In genomic region chr13:58340895-58341294, GRCh38 we compare ENCODE assay signal across 1 cellular context.
TF ChIP-seq lines count a peak whose summit lies in the region.

No MANE protein-coding gene starts in this region.

TF ChIP-seq in HepG2, 621 proteins besides CTCF, POLR2A, EP300 and RAD21 (continued from another document and continues in another):
- no peak for TF ChIP-seq E2F5 (CRISPR knock-in tag; conservative IDR thresholded peaks at IDR 0.05)
- no peak for TF ChIP-seq ARNT2 (CRISPR knock-in tag; IDR thresholded peaks at IDR 0.05; ENCODE audit: low read depth)
- TF ChIP-seq ATAD3A (CRISPR knock-in tag; IDR thresholded peaks at IDR 0.05) = no peak
- no peak for TF ChIP-seq ATF4 (CRISPR knock-in tag; IDR thresholded peaks at IDR 0.05)
- TF ChIP-seq TP53 (CRISPR knock-in tag; conservative IDR thresholded peaks at IDR 0.05) = no peak
- no peak for TF ChIP-seq ZNF883 (CRISPR knock-in tag; IDR thresholded peaks at IDR 0.05; ENCODE audit: not compliant biosample characterization)
- no peak for TF ChIP-seq ZNF234 (CRISPR knock-in tag; conservative IDR thresholded peaks at IDR 0.05)
- no peak for TF ChIP-seq ZNF770 (CRISPR knock-in tag; IDR thresholded peaks at IDR 0.05)
- TF ChIP-seq ELF4 (CRISPR knock-in tag; IDR thresholded peaks at IDR 0.05; ENCODE audit: borderline replicate concordance) = no peak
- TF ChIP-seq FOXP1 (IDR thresholded peaks at IDR 0.05) = no peak
- peak; percentile 53; the same call in 1 of the 2 replicates for TF ChIP-seq FOXP1 (CRISPR knock-in tag; IDR thresholded peaks at IDR 0.05)
- no peak for TF ChIP-seq LBX2 (CRISPR knock-in tag; IDR thresholded peaks at IDR 0.05; ENCODE audit: borderline replicate concordance)
- TF ChIP-seq JUND (CRISPR knock-in tag; IDR thresholded peaks at IDR 0.05) = no peak
- no peak for TF ChIP-seq ZNF12 (CRISPR knock-in tag; IDR thresholded peaks at IDR 0.05)
- TF ChIP-seq ZNF646 (CRISPR knock-in tag; IDR thresholded peaks at IDR 0.05) = no peak
- peak; percentile 41; the same call in 1 of the 2 replicates for TF ChIP-seq PAXIP1 (CRISPR knock-in tag; conservative IDR thresholded peaks at IDR 0.05)
- TF ChIP-seq RCOR2 (CRISPR knock-in tag; IDR thresholded peaks at IDR 0.05) = no peak
- peak; percentile 3; the same call in 1 of the 2 replicates for TF ChIP-seq ISL2 (CRISPR knock-in tag; IDR thresholded peaks at IDR 0.05)
- peak; percentile 45; the same call in 1 of the 2 replicates for TF ChIP-seq CEBPB (IDR thresholded peaks at IDR 0.05; ENCODE audit: borderline replicate concordance, low read depth, low read length)
- no peak for TF ChIP-seq ZNF7 (CRISPR knock-in tag; IDR thresholded peaks at IDR 0.05)
- TF ChIP-seq NFE2 (CRISPR knock-in tag; IDR thresholded peaks at IDR 0.05) = no peak
- TF ChIP-seq CHD2 (IDR thresholded peaks at IDR 0.05; ENCODE audit: low read depth, low read length) = no peak
- peak; percentile 74; the same call in 1 of the 2 replicates for TF ChIP-seq FOXA3 (CRISPR knock-in tag; IDR thresholded peaks at IDR 0.05)
- TF ChIP-seq SOX13 (IDR thresholded peaks at IDR 0.05) = no peak
- TF ChIP-seq SOX13 (CRISPR knock-in tag; conservative IDR thresholded peaks at IDR 0.05 in 1 of 2, IDR thresholded peaks at IDR 0.05 in 1 of 2) = peak in 1 of 2 experiments; percentile 17; a peak in 1 of 4 replicates
- TF ChIP-seq TBX2 (CRISPR knock-in tag; IDR thresholded peaks at IDR 0.05; ENCODE audit: borderline replicate concordance) = no peak
- TF ChIP-seq ARID3A (IDR thresholded peaks at IDR 0.05; ENCODE audit: low read depth, low read length) = 0 out of 2 replicates have a peak, but pooled peaks have one; percentile 23
- no peak for TF ChIP-seq ZNF724P (CRISPR knock-in tag; IDR thresholded peaks at IDR 0.05; ENCODE audit: borderline replicate concordance)
- TF ChIP-seq ATF5 (CRISPR knock-in tag; IDR thresholded peaks at IDR 0.05; ENCODE audit: low read depth) = no peak
- TF ChIP-seq JARID2 (CRISPR knock-in tag; IDR thresholded peaks at IDR 0.05; ENCODE audit: insufficient replicate concordance) = no peak
- TF ChIP-seq ZNF556 (CRISPR knock-in tag; IDR thresholded peaks at IDR 0.05; ENCODE audit: borderline replicate concordance) = no peak
- TF ChIP-seq RARA (CRISPR knock-in tag; IDR thresholded peaks at IDR 0.05) = peak; percentile 20; the same call in 1 of the 2 replicates
- TF ChIP-seq HNF4G (IDR thresholded peaks at IDR 0.05; ENCODE audit: borderline replicate concordance, low read depth, low read length) = no peak
- no peak for TF ChIP-seq HNF4G (CRISPR knock-in tag; IDR thresholded peaks at IDR 0.05; ENCODE audit: borderline replicate concordance, low read depth)
- TF ChIP-seq TEF (CRISPR knock-in tag; IDR thresholded peaks at IDR 0.05) = 0 out of 2 replicates have a peak, but pooled peaks have one; percentile 67
- no peak for TF ChIP-seq FOXA1 (IDR thresholded peaks at IDR 0.05)
- peak; percentile 29; the same call in 1 of the 2 replicates for TF ChIP-seq FOXA1 (CRISPR knock-in tag; IDR thresholded peaks at IDR 0.05)
- no peak for TF ChIP-seq ZNF333 (CRISPR knock-in tag; IDR thresholded peaks at IDR 0.05; ENCODE audit: borderline replicate concordance)
- TF ChIP-seq HNF4A (CRISPR knock-in tag; IDR thresholded peaks at IDR 0.05) = 0 out of 2 replicates have a peak, but pooled peaks have one; percentile 17
- no peak for TF ChIP-seq ZFP36L1 (CRISPR knock-in tag; IDR thresholded peaks at IDR 0.05)
- no peak for TF ChIP-seq TOE1 (CRISPR knock-in tag; IDR thresholded peaks at IDR 0.05)
- TF ChIP-seq ZNF235 (CRISPR knock-in tag; IDR thresholded peaks at IDR 0.05; ENCODE audit: borderline replicate concordance) = no peak
- peak; percentile 50; the same call in 1 of the 2 replicates for TF ChIP-seq NR2C2 (CRISPR knock-in tag; IDR thresholded peaks at IDR 0.05; ENCODE audit: borderline replicate concordance)
- TF ChIP-seq HOXA7 (CRISPR knock-in tag; IDR thresholded peaks at IDR 0.05) = no peak
